Comparison of ENCODE assay signal across 8 cellular contexts in the genomic region with DNA sequence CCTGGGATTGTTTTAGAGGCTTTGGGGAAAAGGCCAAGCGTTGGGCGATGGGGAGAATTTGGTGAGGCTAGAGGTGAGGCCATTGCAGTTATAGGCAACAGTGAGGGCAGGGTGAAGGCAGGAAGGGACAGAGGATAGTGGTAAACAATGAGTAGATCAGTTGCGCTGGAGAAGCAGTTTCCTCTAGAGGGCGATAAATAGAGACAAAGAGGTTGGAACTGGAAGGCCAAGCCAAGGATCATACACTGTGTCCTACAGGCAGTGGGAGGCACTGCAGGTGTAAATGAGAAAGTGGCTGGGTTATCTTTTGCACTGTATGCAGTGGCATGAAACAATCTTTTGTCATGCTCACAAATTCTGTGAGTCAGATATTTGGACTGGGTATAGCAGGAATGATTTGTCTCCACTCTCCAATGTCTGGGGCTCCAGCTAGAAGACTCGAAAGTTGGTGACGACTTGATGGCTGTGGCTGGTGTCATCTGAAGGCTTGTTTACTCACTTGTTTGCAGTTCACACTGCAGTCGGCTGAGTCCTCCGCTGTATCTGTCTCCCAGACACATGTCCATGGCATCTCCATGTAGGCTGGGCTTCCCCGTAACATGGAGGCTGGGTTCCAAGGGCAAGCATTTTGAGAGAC.
A peak's percentile ranks its signal among the peaks of the same experiment; 100 is the strongest.
DNase-seq lines count a peak whose midpoint lies in the region; ATAC-seq and TF ChIP-seq lines count a peak whose summit lies in the region.

No MANE protein-coding gene starts in this region.

- no peaks in the 10 kb centered on the region for H3K9me3 ChIP-seq in thyroid gland

- no peaks in the 10 kb centered on the region for H3K36me3 ChIP-seq in thyroid gland

- TF ChIP-seq POLR2A in thyroid gland (IDR thresholded peaks at IDR 0.05): no peak

- DNase-seq in EH (ENCODE audit: low read depth) (peak; percentile 71), NCI-H2227 treated with DMSO at 0.1 percent for 48 hours (lab: John Stamatoyannopoulos, UW) (peak; percentile 16), iPS DF 4.7 (ENCODE audit: extremely low read depth, low spot score) (peak; percentile 89), thyroid gland (no peak), posterior vena cava (ENCODE audit: low spot score) (no peak)
- peak; percentile 15 to 27 for DNase-seq in activated CD4-positive, alpha-beta T cell treated with anti-CD3 and anti-CD28 coated beads, Interleukin-2, amount 50 U/mL, for 48 hours

- H3K27ac ChIP-seq in thyroid gland: no peak overlapping the region

- H3K4me1 ChIP-seq in thyroid gland: peaks cover 17 to 31% of the 10 kb centered on the region in 2 donors

- peak; percentile 100 for ATAC-seq in GM19351 (IDR thresholded peaks at IDR 0.05; ENCODE audit: unreplicated experiment)
- peak; percentile 99 for ATAC-seq in HG03159 (IDR thresholded peaks at IDR 0.05; ENCODE audit: unreplicated experiment)

- no peak overlapping the region for H3K4me3 ChIP-seq in thyroid gland (replicated peaks in 1 of 3)

- TF ChIP-seq CTCF in thyroid gland (IDR thresholded peaks at IDR 0.05): peak in 4 of 6 experiments; percentile 35 to 55 (median 46)

- H3K27me3 ChIP-seq in thyroid gland: no peaks in the 10 kb centered on the region

- intact Hi-C loops in thyroid gland (cut with DNase I): no loop called here
- intact Hi-C loops in posterior vena cava (cut with DNase I): no loop called here

- 89 to 90% methylated on average over 9 of the region's 9 CpGs for WGBS in thyroid gland, 2 donors

Comparison
In these comparisons a context has a peak if more than half of its experiments do, and no peak if none do; other contexts are left out.
1. DNase-seq: peak in EH (single experiment), NCI-H2227 treated with DMSO at 0.1 percent for 48 hours (single experiment), activated CD4-positive, alpha-beta T cell treated with anti-CD3 and anti-CD28 coated beads, Interleukin-2, amount 50 U/mL, for 48 hours (2 of 2) and iPS DF 4.7 (single experiment); none in thyroid gland (0 of 2) and posterior vena cava (single experiment).